In genomic region chr21:40155563-40155962, GRCh38 we compare ENCODE assay signal across 22 cellular contexts.
"Had no signal": no experiment of that assay in that cellular context is flagged by ENCODE, and none has a peak within 500 bp of the region (broad histone marks: within the 10 kb centered on the region; RNA-seq: fewer than 3 reads in every experiment).

No MANE protein-coding gene starts in this region.

- H3K4me3 Mint-ChIP-seq: effector memory CD8-positive, alpha-beta T cell; endodermal cell; mesothelial cell of epicardium had no signal

- H3K27ac Mint-ChIP-seq: effector memory CD8-positive, alpha-beta T cell; endodermal cell; mesothelial cell of epicardium had no signal

- H3K4me3 ChIP-seq: coronary artery, esophagus squamous epithelium, gastrocnemius medialis, heart right ventricle, left lung, lower lobe of right lung, mucosa of descending colon had no signal

- H3K36me3 ChIP-seq: esophagus squamous epithelium, gastrocnemius medialis, heart right ventricle, left lung, lower lobe of right lung had no signal

- H3K27ac ChIP-seq: coronary artery, epithelial cell of prostate, esophagus squamous epithelium, gastrocnemius medialis, heart right ventricle, left lung, lower lobe of right lung had no signal

- DNase-seq: dermis blood vessel endothelial cell; effector CD8-positive, alpha-beta T cell; effector memory CD8-positive, alpha-beta T cell; endodermal cell; erythroblast; esophagus squamous epithelium; foreskin fibroblast; foreskin melanocyte; gastrocnemius medialis; glutamatergic neuron; head of caudate nucleus; heart right ventricle; hippocampal formation; left cardiac atrium; left lung; left ventricle myocardium superior; lower lobe of right lung; mesenchymal stem cell; mucosa of descending colon had no signal

- H3K27me3 Mint-ChIP-seq: effector memory CD8-positive, alpha-beta T cell had no signal

- H3K36me3 Mint-ChIP-seq: mesothelial cell of epicardium had no signal

- H3K4me1 ChIP-seq: esophagus squamous epithelium, gastrocnemius medialis, heart right ventricle, left lung, lower lobe of right lung had no signal

- H3K9me3 Mint-ChIP-seq: endodermal cell, mesothelial cell of epicardium had no signal

- H3K9me3 ChIP-seq: esophagus squamous epithelium, gastrocnemius medialis, heart right ventricle, left lung, lower lobe of right lung, mucosa of descending colon had no signal

- H3K27me3 ChIP-seq: esophagus squamous epithelium, gastrocnemius medialis, left lung had no signal
